ENCODE assay signal across 34 cellular contexts in the genomic region with DNA sequence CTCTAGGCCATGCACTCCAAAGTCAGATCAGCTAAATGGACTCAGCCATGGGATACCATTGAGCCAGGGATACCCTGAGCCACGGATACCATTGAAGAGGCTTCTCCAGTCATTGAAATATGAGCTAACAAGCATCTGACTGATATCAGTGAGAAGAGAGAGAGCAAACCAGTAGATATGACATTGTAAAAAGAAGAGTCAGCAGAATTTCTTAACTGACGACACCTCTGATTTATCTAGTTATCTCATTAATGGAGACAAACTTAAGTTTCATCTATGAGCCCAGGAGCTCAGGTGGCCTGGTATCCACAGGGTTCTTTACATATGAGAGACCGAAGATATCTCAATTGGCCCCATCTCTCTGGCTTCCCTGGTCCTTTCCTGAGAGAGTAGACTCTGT.
"Had no signal": no experiment of that assay in that cellular context is flagged by ENCODE, and none has a peak within 500 bp of the region (broad histone marks: within the 10 kb centered on the region; RNA-seq: fewer than 3 reads in every experiment).

No MANE protein-coding gene starts in this region.

- H3K9me3 ChIP-seq: MG63 had no signal

- H3K36me3 ChIP-seq: MG63 had no signal

- H3K4me3 ChIP-seq: MG63 had no signal

- DNase-seq: Karpas-422, Kasumi-1, MG63, MM.1S, MV-4-11, NCI-H1048, NCI-H1092, NCI-H1092 treated with DMSO at 0.1 percent for 48 hours, NCI-H1105, NCI-H1105 treated with DMSO at 0.1 percent for 48 hours, NCI-H1417 treated with DMSO at 0.1 percent for 48 hours, NCI-H1436, NCI-H1436 treated with DMSO at 0.1 percent for 48 hours, NCI-H146, NCI-H1694, NCI-H1694 treated with DMSO at 0.1 percent for 48 hours, NCI-H187, NCI-H187 treated with DMSO at 0.1 percent for 48 hours, NCI-H1930, NCI-H2029, NCI-H2029 treated with DMSO at 0.1 percent for 48 hours, NCI-H2081, NCI-H2081 treated with DMSO at 0.1 percent for 48 hours, NCI-H2107, NCI-H2171, NCI-H2227 treated with DMSO at 0.1 percent for 48 hours, NCI-H226, NCI-H345, NCI-H446, NCI-H446 treated with DMSO at 0.1 percent for 48 hours, NCI-H510A, NCI-H510A treated with DMSO at 0.1 percent for 48 hours, NCI-H524, NCI-H524 treated with DMSO at 0.1 percent for 48 hours had no signal
